ENCODE assay signal across 8 cellular contexts in the genomic region with DNA sequence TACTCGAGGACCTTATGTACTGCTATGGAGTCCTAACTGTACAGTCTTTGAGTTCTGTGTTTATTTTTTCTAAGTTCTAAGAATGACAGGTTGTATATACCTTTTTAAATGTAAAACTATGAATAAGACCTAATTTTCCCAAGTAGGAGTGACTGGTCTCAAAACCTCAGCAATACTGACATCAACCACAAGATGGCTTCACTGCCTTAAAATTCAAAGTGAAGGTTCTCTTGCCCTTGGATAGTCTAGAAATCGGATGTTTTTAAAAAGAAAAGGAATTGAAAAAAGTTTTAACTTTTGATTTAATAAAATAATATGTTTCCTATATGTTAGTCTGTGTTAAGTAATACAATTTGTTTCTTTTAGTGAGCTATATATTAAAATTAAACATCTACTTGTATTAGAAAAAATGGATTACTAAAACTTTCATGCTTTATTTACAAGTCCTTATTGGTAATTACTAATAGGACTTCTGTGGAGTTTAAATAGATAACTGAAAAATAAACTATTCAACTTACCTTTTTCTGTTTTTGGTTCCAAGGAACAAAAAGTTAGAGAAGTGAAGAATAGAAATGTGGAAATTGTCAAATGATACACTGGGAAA. TPM values are rescaled to one million over a fixed set of nuclear protein-coding genes. Genes with fewer than 3 reads are reported as not detected.
DNase-seq lines count a peak whose midpoint lies in the region; ATAC-seq and TF ChIP-seq lines count a peak whose summit lies in the region.

No MANE protein-coding gene starts in this region.

- ATAC-seq in HG02870 (IDR thresholded peaks at IDR 0.05; ENCODE audit: unreplicated experiment): peak; percentile 82

- TF ChIP-seq POLR2A in vagina (IDR thresholded peaks at IDR 0.05) (no peak), lower leg skin (IDR thresholded peaks at IDR 0.05) (no peak)

- no peaks in the 10 kb centered on the region for H3K27me3 Mint-ChIP-seq in brain

- WGBS in lower leg skin, 2 donors: 32 to 41% methylated on average over 2 of the region's 2 CpGs

- peaks cover 5% of the 10 kb centered on the region for H3K36me3 Mint-ChIP-seq in brain

- DNase-seq in AG09319 (ENCODE audit: extremely low read depth, low read depth): peak; percentile 3
- peak; percentile 11 for DNase-seq in GM13976 (ENCODE audit: low spot score)
- DNase-seq in NCI-H2171 treated with DMSO at 0.1 percent for 48 hours (lab: John Stamatoyannopoulos, UW): peak; percentile 35
- DNase-seq in kidney glomerular epithelial cell (lab: John Stamatoyannopoulos, UW): peak; percentile 32
- no peak for DNase-seq in vagina (ENCODE audit: extremely low spot score in 2 of 2)
- no peak for DNase-seq in lower leg skin (ENCODE audit: low spot score in 2 of 2)

- no peaks in the 10 kb centered on the region for H3K4me1 Mint-ChIP-seq in brain

- H3K9me3 ChIP-seq in vagina: no peaks in the 10 kb centered on the region

- H3K4me3 ChIP-seq in vagina (no peak overlapping the region), lower leg skin (ENCODE audit: low read depth, poor library complexity, severe bottlenecking) (no peak overlapping the region)

- TF ChIP-seq CTCF in AG09319 (IDR thresholded peaks at IDR 0.05; ENCODE audit: low read depth, low read length) (peak; percentile 78), GM13976 (IDR thresholded peaks at IDR 0.05; ENCODE audit: borderline replicate concordance, control extremely low read depth, extremely low read depth, insufficient read depth, missing control alignments) (peak; percentile 62), brain (conservative IDR thresholded peaks at IDR 0.05) (peak; percentile 79 to 87), vagina (IDR thresholded peaks at IDR 0.05) (peak; percentile 14 to 64 (median 61)), lower leg skin (IDR thresholded peaks at IDR 0.05) (no peak)

- in situ Hi-C loops in GM13976 (cut with MboI; ENCODE audit: low sequenced_read_pairs, unreplicated experiment): loop anchor here (25.0 kb wide), 1 partner anchor 762 kb away; no protein-coding TSS in a partner anchor

- H3K9me3 Mint-ChIP-seq in brain: no peaks in the 10 kb centered on the region

- H3K4me1 ChIP-seq in vagina: no peaks in the 10 kb centered on the region

- intact Hi-C loops in vagina (cut with DNase I) (no loop called here), lower leg skin (cut with DNase I; ENCODE audit: low total_unique reads) (no loop called here)

- no peaks in the 10 kb centered on the region for H3K27me3 ChIP-seq in vagina

- no peak overlapping the region for H3K27ac ChIP-seq in vagina

- no peak overlapping the region for H3K27ac Mint-ChIP-seq in brain

- no peak overlapping the region for H3K4me3 Mint-ChIP-seq in brain

- H3K36me3 ChIP-seq in vagina: no peaks in the 10 kb centered on the region

RNA-seq across cellular contexts. Expression of a gene that starts 52.0 kb away (rescaled TPM):
- 4.9 TPM for polyA plus RNA-seq in brain (ENCODE audit: insufficient read depth, low read depth, low replicate concordance)
- total RNA-seq in vagina (24.6 TPM), lower leg skin (10 to 100 TPM; 12.5 to 21.5 (median 18.2) TPM)

Comparison
In these comparisons a context has a peak if more than half of its experiments do, and no peak if none do; other contexts are left out.
1. DNase-seq: peak in AG09319 (single experiment), GM13976 (single experiment), NCI-H2171 treated with DMSO at 0.1 percent for 48 hours (single experiment) and kidney glomerular epithelial cell (single experiment); none in vagina (0 of 2) and lower leg skin (0 of 2).
2. CTCF ChIP-seq: peak in AG09319 (single experiment), GM13976 (single experiment), brain (2 of 2) and vagina (3 of 3); none in lower leg skin (0 of 3).